In the genomic region with DNA sequence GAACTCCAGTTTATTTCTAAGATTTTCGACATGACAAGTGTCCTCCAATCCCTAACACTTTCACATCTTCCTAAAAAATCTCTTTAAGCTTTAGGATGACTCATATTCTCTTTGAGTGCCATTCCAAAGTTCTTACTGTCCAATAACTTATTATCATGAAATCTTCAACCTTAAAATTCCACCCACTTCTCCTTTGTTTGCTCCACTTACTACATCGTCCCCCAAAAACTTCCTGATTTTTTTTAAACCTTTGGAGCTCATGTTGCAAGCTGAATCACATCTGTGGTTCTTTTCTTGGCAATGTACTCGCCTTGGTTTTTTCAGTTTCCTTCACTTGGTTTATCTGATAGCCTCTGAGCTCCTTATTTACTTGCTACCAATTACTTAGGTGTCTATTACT, we compare ENCODE assay signal across 13 cellular contexts. TPM values are rescaled to one million over a fixed set of nuclear protein-coding genes. Genes with fewer than 3 reads are reported as not detected.
DNase-seq lines count a peak whose midpoint lies in the region; TF ChIP-seq lines count a peak whose summit lies in the region.
"Had no signal": no experiment of that assay in that cellular context is flagged by ENCODE, and none has a peak within 500 bp of the region (broad histone marks: within the 10 kb centered on the region; RNA-seq: fewer than 3 reads in every experiment).

No MANE protein-coding gene starts in this region.

- H3K36me3 ChIP-seq in A673 (ENCODE audit: insufficient read depth, low read length, poor library complexity, severe bottlenecking) (no peaks in the 10 kb centered on the region), adipocyte (ENCODE audit: control insufficient read depth, insufficient read depth, low read length, severe bottlenecking) (no peaks in the 10 kb centered on the region), tibial nerve (no peaks in the 10 kb centered on the region), OCI-LY7 (ENCODE audit: insufficient read depth, low read length) (no peaks in the 10 kb centered on the region)

- TF ChIP-seq CTCF in A673 (conservative IDR thresholded peaks at IDR 0.05; ENCODE audit: low read depth, low read length): no peak
- no peak for TF ChIP-seq CTCF in HFF-Myc (IDR thresholded peaks at IDR 0.05; ENCODE audit: low read depth, low read length, missing control alignments)
- no peak for TF ChIP-seq CTCF in foreskin fibroblast (IDR thresholded peaks at IDR 0.05; ENCODE audit: low read depth, low read length)
- no peak for TF ChIP-seq CTCF in tibial nerve (IDR thresholded peaks at IDR 0.05)
- TF ChIP-seq CTCF in OCI-LY7 (conservative IDR thresholded peaks at IDR 0.05; ENCODE audit: low read length): no peak

- H3K27me3 ChIP-seq in A673 (replicated peaks; ENCODE audit: insufficient read depth, low read depth, low read length, poor library complexity): no peaks in the 10 kb centered on the region
- no peaks in the 10 kb centered on the region for H3K27me3 ChIP-seq in adipocyte (replicated peaks; ENCODE audit: control insufficient read depth, insufficient read depth, low read length)
- no peaks in the 10 kb centered on the region for H3K27me3 ChIP-seq in tibial nerve

- POLR2A ChIA-PET in A673 (lab: Charles Lee; ENCODE audit: low non-redundant PET): no interaction called here
- POLR2A ChIA-PET in OCI-LY7 (lab: Charles Lee): interaction anchor here (0.7 kb wide), 1 partner anchor 8 kb away, joined by 3 read pairs; no protein-coding TSS in a partner anchor

- DNase-seq in A673 (ENCODE audit: low spot score): peak; percentile 46
- peak; percentile 84 for DNase-seq in HFF-Myc (ENCODE audit: extremely low read depth, low read depth)
- peak; percentile 78 for DNase-seq in adipocyte (ENCODE audit: low read depth)
- peak; percentile 81 to 88 for DNase-seq in foreskin fibroblast
- no peak for DNase-seq in tibial nerve (ENCODE audit: low spot score in 2 of 2)
- no peak for DNase-seq in OCI-LY7 (ENCODE audit: low spot score)
- no peak for DNase-seq in T1000 (lab: John Stamatoyannopoulos, UW)
- DNase-seq in middle frontal gyrus (ENCODE audit: extremely low spot score, low spot score): no peak
- DNase-seq: activated CD4-positive, alpha-beta T cell treated with anti-CD3 and anti-CD28 coated beads, Interleukin-2, amount 50 U/mL, for 48 hours; AML-193; stimulated activated CD8-positive, alpha-beta memory T cell treated with anti-CD3 and anti-CD28 coated beads, Interleukin-4, amount 100 ng/mL, for 48 hours; T-helper 17 cell had no signal

- intact Hi-C loops in A673 (cut with micrococcal nuclease; ENCODE audit: unreplicated experiment): no loop called here
- intact Hi-C loops in OCI-LY7 (cut with micrococcal nuclease; ENCODE audit: unreplicated experiment): no loop called here

- H3K79me2 ChIP-seq in OCI-LY7 (ENCODE audit: insufficient read depth, low read depth, low read length): no peaks in the 10 kb centered on the region

- no TSS peak for BruUV-seq in A673 (replicated peaks; lab: Mats Ljungman, UMichigan)
- BruUV-seq in OCI-LY7 (replicated peaks; lab: Mats Ljungman, UMichigan): no TSS peak

- peaks cover 17% of the 10 kb centered on the region for H3K4me1 ChIP-seq in A673 (ENCODE audit: insufficient read depth, low read length, poor library complexity, severe bottlenecking)
- H3K4me1 ChIP-seq in adipocyte (ENCODE audit: control insufficient read depth, insufficient read depth, low read length): peaks cover 16% of the 10 kb centered on the region
- H3K4me1 ChIP-seq in tibial nerve: peaks cover 0 to 4% (median 0%) of the 10 kb centered on the region in 4 donors
- H3K4me1 ChIP-seq in OCI-LY7 (ENCODE audit: insufficient read depth, low read length, poor library complexity, severe bottlenecking): no peaks in the 10 kb centered on the region

- no peaks in the 10 kb centered on the region for H4K20me1 ChIP-seq in OCI-LY7 (ENCODE audit: insufficient read depth, low read length)

- no peak overlapping the region for H2AFZ ChIP-seq in OCI-LY7 (ENCODE audit: low read length)

- no peak overlapping the region for H3K4me2 ChIP-seq in OCI-LY7 (ENCODE audit: low read length)

- TF ChIP-seq EP300 in tibial nerve (IDR thresholded peaks at IDR 0.05): peak in 1 of 2 donors; percentile 12

- no peak overlapping the region for H3K27ac ChIP-seq in A673 (ENCODE audit: low read depth, low read length, poor library complexity, severe bottlenecking)
- H3K27ac ChIP-seq in tibial nerve: no peak overlapping the region
- no peak overlapping the region for H3K27ac ChIP-seq in OCI-LY7 (ENCODE audit: low read depth, low read length, poor library complexity, severe bottlenecking)

- no peak for TF ChIP-seq POLR2A in tibial nerve (IDR thresholded peaks at IDR 0.05)

- no peak overlapping the region for H3K9ac ChIP-seq in adipocyte (ENCODE audit: low read length)

- H3K9me3 ChIP-seq in A673 (ENCODE audit: low read depth, low read length, poor library complexity, severe bottlenecking): no peaks in the 10 kb centered on the region
- no peaks in the 10 kb centered on the region for H3K9me3 ChIP-seq in adipocyte (ENCODE audit: control insufficient read depth, low read length)
- H3K9me3 ChIP-seq in tibial nerve: no peaks in the 10 kb centered on the region
- no peaks in the 10 kb centered on the region for H3K9me3 ChIP-seq in OCI-LY7 (ENCODE audit: low read length)

- CTCF ChIA-PET in A673 (lab: Charles Lee) (interaction anchor here (0.7 kb wide), 1 partner anchor 25 kb away, joined by 4 read pairs; no protein-coding TSS in a partner anchor), OCI-LY7 (lab: Charles Lee; ENCODE audit: unreplicated experiment) (no interaction called here)

- 46 to 53% methylated on average over 3 of the region's 3 CpGs for WGBS in tibial nerve, 2 donors

- H3K9me2 ChIP-seq in OCI-LY7 (ENCODE audit: insufficient read depth, low read length): no peaks in the 10 kb centered on the region

- H3K4me3 ChIP-seq in A673 (ENCODE audit: low read depth, low read length, poor library complexity, severe bottlenecking): no peak overlapping the region
- no peak overlapping the region for H3K4me3 ChIP-seq in HFF-Myc (replicated peaks; ENCODE audit: low read depth, low read length)
- H3K4me3 ChIP-seq in adipocyte (ENCODE audit: low read length): no peak overlapping the region
- no peak overlapping the region for H3K4me3 ChIP-seq in foreskin fibroblast (ENCODE audit: low read depth in 1 of 2, low read length in 2 of 2)
- H3K4me3 ChIP-seq in tibial nerve: no peak overlapping the region
- H3K4me3 ChIP-seq in OCI-LY7 (ENCODE audit: low read depth, low read length, poor library complexity, severe bottlenecking): no peak overlapping the region

RNA-seq across cellular contexts. Expression of gene JCAD, which starts 39.2 kb away (rescaled TPM):
- total RNA-seq in A673 (2021): 62.0 and 65.8 TPM in 2 replicates
- 10 to 100 TPM; 30.0 to 65.3 (median 44.2) TPM for total RNA-seq in tibial nerve
- total RNA-seq in OCI-LY7 (2014; rRNA removed; shearing (Covaris generic)): not detected in 2 replicates
- total RNA-seq in OCI-LY7 (2022): 0.04 TPM in 1 of 2 replicates, not detected in the other
- total RNA-seq: G401 had no signal

Comparison
In these comparisons a context has a peak if more than half of its experiments do, and no peak if none do; other contexts are left out.
1. DNase-seq: peak in A673 (single experiment), HFF-Myc (single experiment), adipocyte (single experiment) and foreskin fibroblast (2 of 2); none in tibial nerve (0 of 2), OCI-LY7 (single experiment), T1000 (single experiment) and middle frontal gyrus (single experiment).
2. RNA of gene JCAD, which starts 39.2 kb away (total RNA-seq): 62.0 to 65.8 TPM in A673 and 30.0 to 65.3 TPM in tibial nerve; 0.04 TPM in OCI-LY7; every median in the first group is over 10 times any median in the second.